19 cellular contexts compared by ENCODE assay signal in genomic region chr11:16299390-16299789, GRCh38. TPM values are rescaled to one million over a fixed set of nuclear protein-coding genes. Genes with fewer than 3 reads are reported as not detected.
A peak's percentile ranks its signal among the peaks of the same experiment; 100 is the strongest.
DNase-seq lines count a peak whose midpoint lies in the region.
"Had no signal": no experiment of that assay in that cellular context is flagged by ENCODE, and none has a peak within 500 bp of the region (broad histone marks: within the 10 kb centered on the region; RNA-seq: fewer than 3 reads in every experiment).

No MANE protein-coding gene starts in this region.

- peaks cover 6% of the 10 kb centered on the region for H3K36me3 ChIP-seq in SK-N-MC (ENCODE audit: insufficient read depth, low read length)
- H3K36me3 ChIP-seq: BLaER1, HAP-1 had no signal

- H3K9ac ChIP-seq in SK-N-MC (ENCODE audit: insufficient read length) = peak overlapping the region; percentile 11
- H3K9ac ChIP-seq: BLaER1, GM23248 had no signal

- peak overlapping the region; percentile 90; the same call in 1 of the 2 replicates for H3K27ac ChIP-seq in SK-N-MC
- H3K27ac ChIP-seq: 22Rv1, A549, BLaER1, GM23248, HL-60 had no signal

- peak overlapping the region; percentile 57 for H3K4me3 ChIP-seq in SK-N-MC
- H3K4me3 ChIP-seq: A549, BLaER1, GM12878, GM23248, HAP-1 had no signal

- DNase-seq in NCI-H1092 treated with DMSO at 0.1 percent for 48 hours (lab: John Stamatoyannopoulos, UW) (peak; percentile 26), NCI-H1092 (lab: John Stamatoyannopoulos, UW) (no peak), SK-N-MC (ENCODE audit: low read depth, low spot score) (no peak), kidney tubule cell (ENCODE audit: low spot score) (peak; percentile 8), renal cortical epithelial cell (ENCODE audit: low read depth) (peak; percentile 27), NCI-H1417 (lab: John Stamatoyannopoulos, UW) (no peak), HPDE6-E6E7 (ENCODE audit: extremely low spot score) (no peak), iPS-NIHi11 (ENCODE audit: low spot score) (no peak)
- DNase-seq: CD4-positive, alpha-beta memory T cell; DND-41; EL; GM23248; IMR-90 had no signal

- no peaks in the 10 kb centered on the region for H3K9me3 ChIP-seq in SK-N-MC (ENCODE audit: low read depth, low read length)
- H3K9me3 ChIP-seq: A549, BLaER1, HAP-1 had no signal

RNA-seq across cellular contexts. Expression of gene SOX6, which starts 57.0 kb away (rescaled TPM):
- total RNA-seq in renal cortical epithelial cell = 0.17 and 12.1 TPM in 2 replicates
- total RNA-seq: CD4-positive, alpha-beta memory T cell had no signal

Comparison
In these comparisons a context has a peak if more than half of its experiments do, and no peak if none do; other contexts are left out.
1. DNase-seq: peak in NCI-H1092 treated with DMSO at 0.1 percent for 48 hours (single experiment), kidney tubule cell (single experiment) and renal cortical epithelial cell (single experiment); none in NCI-H1092 (single experiment), SK-N-MC (single experiment), NCI-H1417 (0 of 3), HPDE6-E6E7 (single experiment) and iPS-NIHi11 (single experiment).